In the genomic region with DNA sequence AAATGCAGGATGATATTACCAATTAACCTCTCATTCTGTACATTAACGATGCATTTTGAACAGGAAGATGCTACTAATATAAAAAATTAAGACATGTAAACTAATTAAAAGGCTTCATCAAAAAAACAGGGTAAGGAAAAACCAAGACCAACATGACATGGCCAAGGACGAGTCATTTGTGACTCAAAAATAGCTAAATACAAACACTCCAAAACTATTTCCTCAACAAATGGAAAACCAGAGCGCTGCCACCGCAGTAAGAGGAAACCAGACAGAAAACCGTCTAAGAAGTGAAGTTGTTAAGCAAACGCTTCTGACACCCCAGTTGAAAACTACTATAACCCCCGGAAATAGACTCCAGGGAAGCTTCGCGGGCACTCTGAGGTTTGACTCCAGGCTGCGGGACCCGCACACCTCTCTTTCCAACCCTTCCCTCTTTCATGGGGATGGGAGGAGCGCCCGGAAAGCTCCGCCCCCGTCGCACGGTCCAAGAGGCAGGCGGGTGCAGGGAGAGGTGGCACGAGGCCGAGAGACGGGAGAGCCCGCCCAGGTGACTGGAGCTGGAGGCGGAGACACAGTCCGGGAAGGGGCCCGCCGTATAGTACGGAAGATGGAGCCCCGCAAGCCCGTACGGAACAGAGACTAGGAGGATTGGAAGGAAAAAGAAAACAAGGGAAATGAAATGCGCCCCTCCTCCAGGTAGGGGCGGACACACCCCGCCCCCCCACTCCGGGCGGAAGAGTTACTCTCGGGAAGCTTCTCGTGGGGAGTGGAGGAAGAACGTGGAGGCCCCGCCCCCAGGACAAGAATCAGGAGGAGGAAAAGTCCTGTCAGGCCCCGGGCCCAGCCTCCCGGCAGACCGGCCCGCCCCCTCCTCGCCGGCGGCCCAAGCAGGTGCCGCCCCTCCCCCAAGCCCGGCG, we compare ENCODE assay signal across 1 cellular context.
A peak's percentile ranks its signal among the peaks of the same experiment; 100 is the strongest.
TF ChIP-seq lines count a peak whose summit lies in the region.

No MANE protein-coding gene starts in this region.

TF ChIP-seq in GM12878, 131 proteins besides CTCF, POLR2A, EP300 and RAD21 (continued from another document and continues in another):
- TF ChIP-seq, protein P1, sequence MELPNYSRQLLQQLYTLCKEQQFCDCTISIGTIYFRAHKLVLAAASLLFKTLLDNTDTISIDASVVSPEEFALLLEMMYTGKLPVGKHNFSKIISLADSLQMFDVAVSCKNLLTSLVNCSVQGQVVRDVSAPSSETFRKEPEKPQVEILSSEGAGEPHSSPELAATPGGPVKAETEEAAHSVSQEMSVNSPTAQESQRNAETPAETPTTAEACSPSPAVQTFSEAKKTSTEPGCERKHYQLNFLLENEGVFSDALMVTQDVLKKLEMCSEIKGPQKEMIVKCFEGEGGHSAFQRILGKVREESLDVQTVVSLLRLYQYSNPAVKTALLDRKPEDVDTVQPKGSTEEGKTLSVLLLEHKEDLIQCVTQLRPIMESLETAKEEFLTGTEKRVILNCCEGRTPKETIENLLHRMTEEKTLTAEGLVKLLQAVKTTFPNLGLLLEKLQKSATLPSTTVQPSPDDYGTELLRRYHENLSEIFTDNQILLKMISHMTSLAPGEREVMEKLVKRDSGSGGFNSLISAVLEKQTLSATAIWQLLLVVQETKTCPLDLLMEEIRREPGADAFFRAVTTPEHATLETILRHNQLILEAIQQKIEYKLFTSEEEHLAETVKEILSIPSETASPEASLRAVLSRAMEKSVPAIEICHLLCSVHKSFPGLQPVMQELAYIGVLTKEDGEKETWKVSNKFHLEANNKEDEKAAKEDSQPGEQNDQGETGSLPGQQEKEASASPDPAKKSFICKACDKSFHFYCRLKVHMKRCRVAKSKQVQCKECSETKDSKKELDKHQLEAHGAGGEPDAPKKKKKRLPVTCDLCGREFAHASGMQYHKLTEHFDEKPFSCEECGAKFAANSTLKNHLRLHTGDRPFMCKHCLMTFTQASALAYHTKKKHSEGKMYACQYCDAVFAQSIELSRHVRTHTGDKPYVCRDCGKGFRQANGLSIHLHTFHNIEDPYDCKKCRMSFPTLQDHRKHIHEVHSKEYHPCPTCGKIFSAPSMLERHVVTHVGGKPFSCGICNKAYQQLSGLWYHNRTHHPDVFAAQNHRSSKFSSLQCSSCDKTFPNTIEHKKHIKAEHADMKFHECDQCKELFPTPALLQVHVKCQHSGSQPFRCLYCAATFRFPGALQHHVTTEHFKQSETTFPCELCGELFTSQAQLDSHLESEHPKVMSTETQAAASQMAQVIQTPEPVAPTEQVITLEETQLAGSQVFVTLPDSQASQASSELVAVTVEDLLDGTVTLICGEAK (IDR thresholded peaks at IDR 0.05; ENCODE audit: borderline replicate concordance), result peak; percentile 30; the same call in 1 of the 2 replicates
- TF ChIP-seq ATF7 (IDR thresholded peaks at IDR 0.05; ENCODE audit: low read depth) (peak; percentile 91), NBN (IDR thresholded peaks at IDR 0.05) (0 out of 2 replicates have a peak, but pooled peaks have one; percentile 83), SIX5 (IDR thresholded peaks at IDR 0.05; ENCODE audit: low read depth, low read length, severe bottlenecking) (peak; percentile 13), YY1 (IDR thresholded peaks at IDR 0.05; ENCODE audit: low read depth, low read length) (peak; percentile 75), IKZF2 (IDR thresholded peaks at IDR 0.05) (peak; percentile 84 to 87), MTA2 (IDR thresholded peaks at IDR 0.05; ENCODE audit: low read depth) (no peak), SP1 (IDR thresholded peaks at IDR 0.05; ENCODE audit: low read depth, low read length) (peak; percentile 21), CBX5 (IDR thresholded peaks at IDR 0.05; ENCODE audit: low read depth) (0 out of 2 replicates have a peak, but pooled peaks have one; percentile 13), EGR1 (IDR thresholded peaks at IDR 0.05; ENCODE audit: borderline replicate concordance in 1 of 2, low read depth in 2 of 2, low read length in 2 of 2) (peak in 1 of 2 experiments; percentile 48; a peak in 2 of 3 replicates), BHLHE40 (IDR thresholded peaks at IDR 0.05; ENCODE audit: borderline replicate concordance in 1 of 2, low read depth in 2 of 2, low read length in 1 of 2) (peak; percentile 90 to 93), HDGF (IDR thresholded peaks at IDR 0.05) (peak; percentile 15; the same call in 1 of the 2 replicates), GABPA (IDR thresholded peaks at IDR 0.05; ENCODE audit: low read depth) (peak; percentile 28; the same call in 1 of the 2 replicates), RAD51 (IDR thresholded peaks at IDR 0.05) (peak; percentile 73; the same call in 1 of the 2 replicates), POLR2AphosphoS2 (IDR thresholded peaks at IDR 0.05; ENCODE audit: low read depth, low read length) (peak; percentile 24; the same call in 1 of the 2 replicates), RB1 (IDR thresholded peaks at IDR 0.05; ENCODE audit: borderline replicate concordance) (peak; percentile 40), ZNF24 (IDR thresholded peaks at IDR 0.05) (no peak), SMC3 (IDR thresholded peaks at IDR 0.05; ENCODE audit: borderline replicate concordance, low read length) (no peak), STAT1 (conservative IDR thresholded peaks at IDR 0.05) (0 out of 2 replicates have a peak, but pooled peaks have one; percentile 46), JUND (IDR thresholded peaks at IDR 0.05; ENCODE audit: low read depth, low read length) (no peak; the same call in 1 of the 2 replicates)
- TF ChIP-seq, protein P2, sequence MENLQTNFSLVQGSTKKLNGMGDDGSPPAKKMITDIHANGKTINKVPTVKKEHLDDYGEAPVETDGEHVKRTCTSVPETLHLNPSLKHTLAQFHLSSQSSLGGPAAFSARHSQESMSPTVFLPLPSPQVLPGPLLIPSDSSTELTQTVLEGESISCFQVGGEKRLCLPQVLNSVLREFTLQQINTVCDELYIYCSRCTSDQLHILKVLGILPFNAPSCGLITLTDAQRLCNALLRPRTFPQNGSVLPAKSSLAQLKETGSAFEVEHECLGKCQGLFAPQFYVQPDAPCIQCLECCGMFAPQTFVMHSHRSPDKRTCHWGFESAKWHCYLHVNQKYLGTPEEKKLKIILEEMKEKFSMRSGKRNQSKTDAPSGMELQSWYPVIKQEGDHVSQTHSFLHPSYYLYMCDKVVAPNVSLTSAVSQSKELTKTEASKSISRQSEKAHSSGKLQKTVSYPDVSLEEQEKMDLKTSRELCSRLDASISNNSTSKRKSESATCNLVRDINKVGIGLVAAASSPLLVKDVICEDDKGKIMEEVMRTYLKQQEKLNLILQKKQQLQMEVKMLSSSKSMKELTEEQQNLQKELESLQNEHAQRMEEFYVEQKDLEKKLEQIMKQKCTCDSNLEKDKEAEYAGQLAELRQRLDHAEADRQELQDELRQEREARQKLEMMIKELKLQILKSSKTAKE (IDR thresholded peaks at IDR 0.05; ENCODE audit: low read depth, poor library complexity, severe bottlenecking), result peak; percentile 44
- TF ChIP-seq, protein P3, sequence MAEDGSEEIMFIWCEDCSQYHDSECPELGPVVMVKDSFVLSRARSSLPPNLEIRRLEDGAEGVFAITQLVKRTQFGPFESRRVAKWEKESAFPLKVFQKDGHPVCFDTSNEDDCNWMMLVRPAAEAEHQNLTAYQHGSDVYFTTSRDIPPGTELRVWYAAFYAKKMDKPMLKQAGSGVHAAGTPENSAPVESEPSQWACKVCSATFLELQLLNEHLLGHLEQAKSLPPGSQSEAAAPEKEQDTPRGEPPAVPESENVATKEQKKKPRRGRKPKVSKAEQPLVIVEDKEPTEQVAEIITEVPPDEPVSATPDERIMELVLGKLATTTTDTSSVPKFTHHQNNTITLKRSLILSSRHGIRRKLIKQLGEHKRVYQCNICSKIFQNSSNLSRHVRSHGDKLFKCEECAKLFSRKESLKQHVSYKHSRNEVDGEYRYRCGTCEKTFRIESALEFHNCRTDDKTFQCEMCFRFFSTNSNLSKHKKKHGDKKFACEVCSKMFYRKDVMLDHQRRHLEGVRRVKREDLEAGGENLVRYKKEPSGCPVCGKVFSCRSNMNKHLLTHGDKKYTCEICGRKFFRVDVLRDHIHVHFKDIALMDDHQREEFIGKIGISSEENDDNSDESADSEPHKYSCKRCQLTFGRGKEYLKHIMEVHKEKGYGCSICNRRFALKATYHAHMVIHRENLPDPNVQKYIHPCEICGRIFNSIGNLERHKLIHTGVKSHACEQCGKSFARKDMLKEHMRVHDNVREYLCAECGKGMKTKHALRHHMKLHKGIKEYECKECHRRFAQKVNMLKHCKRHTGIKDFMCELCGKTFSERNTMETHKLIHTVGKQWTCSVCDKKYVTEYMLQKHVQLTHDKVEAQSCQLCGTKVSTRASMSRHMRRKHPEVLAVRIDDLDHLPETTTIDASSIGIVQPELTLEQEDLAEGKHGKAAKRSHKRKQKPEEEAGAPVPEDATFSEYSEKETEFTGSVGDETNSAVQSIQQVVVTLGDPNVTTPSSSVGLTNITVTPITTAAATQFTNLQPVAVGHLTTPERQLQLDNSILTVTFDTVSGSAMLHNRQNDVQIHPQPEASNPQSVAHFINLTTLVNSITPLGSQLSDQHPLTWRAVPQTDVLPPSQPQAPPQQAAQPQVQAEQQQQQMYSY (CRISPR knock-in tag; IDR thresholded peaks at IDR 0.05), result no peak
- TF ChIP-seq, protein P4, sequence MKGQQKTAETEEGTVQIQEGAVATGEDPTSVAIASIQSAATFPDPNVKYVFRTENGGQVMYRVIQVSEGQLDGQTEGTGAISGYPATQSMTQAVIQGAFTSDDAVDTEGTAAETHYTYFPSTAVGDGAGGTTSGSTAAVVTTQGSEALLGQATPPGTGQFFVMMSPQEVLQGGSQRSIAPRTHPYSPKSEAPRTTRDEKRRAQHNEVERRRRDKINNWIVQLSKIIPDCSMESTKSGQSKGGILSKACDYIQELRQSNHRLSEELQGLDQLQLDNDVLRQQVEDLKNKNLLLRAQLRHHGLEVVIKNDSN (IDR thresholded peaks at IDR 0.05; ENCODE audit: borderline replicate concordance, extremely low read length, insufficient read depth, low read depth, low read length), result peak; percentile 35
- TF ChIP-seq, protein P5, sequence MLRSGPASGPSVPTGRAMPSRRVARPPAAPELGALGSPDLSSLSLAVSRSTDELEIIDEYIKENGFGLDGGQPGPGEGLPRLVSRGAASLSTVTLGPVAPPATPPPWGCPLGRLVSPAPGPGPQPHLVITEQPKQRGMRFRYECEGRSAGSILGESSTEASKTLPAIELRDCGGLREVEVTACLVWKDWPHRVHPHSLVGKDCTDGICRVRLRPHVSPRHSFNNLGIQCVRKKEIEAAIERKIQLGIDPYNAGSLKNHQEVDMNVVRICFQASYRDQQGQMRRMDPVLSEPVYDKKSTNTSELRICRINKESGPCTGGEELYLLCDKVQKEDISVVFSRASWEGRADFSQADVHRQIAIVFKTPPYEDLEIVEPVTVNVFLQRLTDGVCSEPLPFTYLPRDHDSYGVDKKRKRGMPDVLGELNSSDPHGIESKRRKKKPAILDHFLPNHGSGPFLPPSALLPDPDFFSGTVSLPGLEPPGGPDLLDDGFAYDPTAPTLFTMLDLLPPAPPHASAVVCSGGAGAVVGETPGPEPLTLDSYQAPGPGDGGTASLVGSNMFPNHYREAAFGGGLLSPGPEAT (IDR thresholded peaks at IDR 0.05; ENCODE audit: low read depth), result peak; percentile 88; the same call in 1 of the 2 replicates
- TF ChIP-seq, protein P6, sequence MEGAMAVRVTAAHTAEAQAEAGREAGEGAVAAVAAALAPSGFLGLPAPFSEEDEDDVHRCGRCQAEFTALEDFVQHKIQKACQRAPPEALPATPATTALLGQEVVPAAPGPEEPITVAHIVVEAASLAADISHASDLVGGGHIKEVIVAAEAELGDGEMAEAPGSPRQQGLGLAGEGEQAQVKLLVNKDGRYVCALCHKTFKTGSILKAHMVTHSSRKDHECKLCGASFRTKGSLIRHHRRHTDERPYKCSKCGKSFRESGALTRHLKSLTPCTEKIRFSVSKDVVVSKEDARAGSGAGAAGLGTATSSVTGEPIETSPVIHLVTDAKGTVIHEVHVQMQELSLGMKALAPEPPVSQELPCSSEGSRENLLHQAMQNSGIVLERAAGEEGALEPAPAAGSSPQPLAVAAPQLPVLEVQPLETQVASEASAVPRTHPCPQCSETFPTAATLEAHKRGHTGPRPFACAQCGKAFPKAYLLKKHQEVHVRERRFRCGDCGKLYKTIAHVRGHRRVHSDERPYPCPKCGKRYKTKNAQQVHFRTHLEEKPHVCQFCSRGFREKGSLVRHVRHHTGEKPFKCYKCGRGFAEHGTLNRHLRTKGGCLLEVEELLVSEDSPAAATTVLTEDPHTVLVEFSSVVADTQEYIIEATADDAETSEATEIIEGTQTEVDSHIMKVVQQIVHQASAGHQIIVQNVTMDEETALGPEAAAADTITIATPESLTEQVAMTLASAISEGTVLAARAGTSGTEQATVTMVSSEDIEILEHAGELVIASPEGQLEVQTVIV (IDR thresholded peaks at IDR 0.05; ENCODE audit: borderline replicate concordance, partially characterized antibody), result peak; percentile 37
- TF ChIP-seq, protein P7, sequence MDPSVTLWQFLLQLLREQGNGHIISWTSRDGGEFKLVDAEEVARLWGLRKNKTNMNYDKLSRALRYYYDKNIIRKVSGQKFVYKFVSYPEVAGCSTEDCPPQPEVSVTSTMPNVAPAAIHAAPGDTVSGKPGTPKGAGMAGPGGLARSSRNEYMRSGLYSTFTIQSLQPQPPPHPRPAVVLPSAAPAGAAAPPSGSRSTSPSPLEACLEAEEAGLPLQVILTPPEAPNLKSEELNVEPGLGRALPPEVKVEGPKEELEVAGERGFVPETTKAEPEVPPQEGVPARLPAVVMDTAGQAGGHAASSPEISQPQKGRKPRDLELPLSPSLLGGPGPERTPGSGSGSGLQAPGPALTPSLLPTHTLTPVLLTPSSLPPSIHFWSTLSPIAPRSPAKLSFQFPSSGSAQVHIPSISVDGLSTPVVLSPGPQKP (IDR thresholded peaks at IDR 0.05; ENCODE audit: low read depth, low read length), result peak; percentile 8; the same call in 1 of the 2 replicates
- TF ChIP-seq, protein P8, sequence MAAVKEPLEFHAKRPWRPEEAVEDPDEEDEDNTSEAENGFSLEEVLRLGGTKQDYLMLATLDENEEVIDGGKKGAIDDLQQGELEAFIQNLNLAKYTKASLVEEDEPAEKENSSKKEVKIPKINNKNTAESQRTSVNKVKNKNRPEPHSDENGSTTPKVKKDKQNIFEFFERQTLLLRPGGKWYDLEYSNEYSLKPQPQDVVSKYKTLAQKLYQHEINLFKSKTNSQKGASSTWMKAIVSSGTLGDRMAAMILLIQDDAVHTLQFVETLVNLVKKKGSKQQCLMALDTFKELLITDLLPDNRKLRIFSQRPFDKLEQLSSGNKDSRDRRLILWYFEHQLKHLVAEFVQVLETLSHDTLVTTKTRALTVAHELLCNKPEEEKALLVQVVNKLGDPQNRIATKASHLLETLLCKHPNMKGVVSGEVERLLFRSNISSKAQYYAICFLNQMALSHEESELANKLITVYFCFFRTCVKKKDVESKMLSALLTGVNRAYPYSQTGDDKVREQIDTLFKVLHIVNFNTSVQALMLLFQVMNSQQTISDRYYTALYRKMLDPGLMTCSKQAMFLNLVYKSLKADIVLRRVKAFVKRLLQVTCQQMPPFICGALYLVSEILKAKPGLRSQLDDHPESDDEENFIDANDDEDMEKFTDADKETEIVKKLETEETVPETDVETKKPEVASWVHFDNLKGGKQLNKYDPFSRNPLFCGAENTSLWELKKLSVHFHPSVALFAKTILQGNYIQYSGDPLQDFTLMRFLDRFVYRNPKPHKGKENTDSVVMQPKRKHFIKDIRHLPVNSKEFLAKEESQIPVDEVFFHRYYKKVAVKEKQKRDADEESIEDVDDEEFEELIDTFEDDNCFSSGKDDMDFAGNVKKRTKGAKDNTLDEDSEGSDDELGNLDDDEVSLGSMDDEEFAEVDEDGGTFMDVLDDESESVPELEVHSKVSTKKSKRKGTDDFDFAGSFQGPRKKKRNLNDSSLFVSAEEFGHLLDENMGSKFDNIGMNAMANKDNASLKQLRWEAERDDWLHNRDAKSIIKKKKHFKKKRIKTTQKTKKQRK (IDR thresholded peaks at IDR 0.05; ENCODE audit: low read depth, low read length), result no peak
